28 cellular contexts compared by ENCODE assay signal in genomic region chr9:137134191-137134590, GRCh38. TPM values are rescaled to one million over a fixed set of nuclear protein-coding genes. Genes with fewer than 3 reads are reported as not detected.
DNase-seq lines count a peak whose midpoint lies in the region; ATAC-seq, FAIRE-seq and TF ChIP-seq lines count a peak whose summit lies in the region.
"Had no signal": no experiment of that assay in that cellular context is flagged by ENCODE, and none has a peak within 500 bp of the region (broad histone marks: within the 10 kb centered on the region; RNA-seq: fewer than 3 reads in every experiment).

No MANE protein-coding gene starts in this region.

- no peaks in the 10 kb centered on the region for H3K9me3 Mint-ChIP-seq in progenitor cell of endocrine pancreas (ENCODE audit: low read depth)
- H3K9me3 Mint-ChIP-seq: CD4-positive, alpha-beta T cell; HFFc6 had no signal

- H3K4me1 ChIP-seq in HCT116 (ENCODE audit: control insufficient read depth in 1 of 2, insufficient read depth in 2 of 2, low read length in 2 of 2): peaks cover 16 to 24% of the 10 kb centered on the region in 2 experiments
- peaks cover 0 to 52% of the 10 kb centered on the region in 2 experiments; a peak in 2 of 5 replicates for H3K4me1 ChIP-seq in K562 (replicated peaks in 1 of 2; ENCODE audit: control insufficient read depth in 2 of 2, insufficient read depth in 2 of 2, low read length in 2 of 2)
- H3K4me1 ChIP-seq in psoas muscle: no peaks in the 10 kb centered on the region
- H3K4me1 ChIP-seq: BE2C, HAP-1 had no signal

- DNase-seq in DMS53 (lab: John Stamatoyannopoulos, UW): peak; percentile 59
- DNase-seq in DMS53 treated with DMSO at 0.1 percent for 48 hours (lab: John Stamatoyannopoulos, UW; ENCODE audit: unreplicated experiment): no peak
- DNase-seq in HCT116 (ENCODE audit: low read depth, low spot score): no peak
- DNase-seq in HT1080 (ENCODE audit: low read depth): peak; percentile 47
- DNase-seq in K562 (ENCODE audit: extremely low read depth in 1 of 4, low spot score in 3 of 4): no peak
- DNase-seq in progenitor cell of endocrine pancreas (ENCODE audit: low spot score, unreplicated experiment): no peak
- no peak for DNase-seq in NCI-H446 treated with DMSO at 0.1 percent for 48 hours (lab: John Stamatoyannopoulos, UW)
- DNase-seq in psoas muscle: no peak
- DNase-seq: ACHN; AML-193; BE2C; CD4-positive, alpha-beta T cell; CD8-positive, alpha-beta memory T cell; DMS 273 treated with DMSO at 0.1 percent for 48 hours; DND-41; EL; GDM1; GOT3; HFFc6 had no signal

- ATAC-seq in HCT116 (no peak), K562 (no peak), psoas muscle (no peak)
- ATAC-seq: A549, GM12878 had no signal

- H3K36me3 Mint-ChIP-seq in progenitor cell of endocrine pancreas (ENCODE audit: insufficient read depth): no peaks in the 10 kb centered on the region

- H3K4me2 ChIP-seq in HCT116 (ENCODE audit: low read length) (peak overlapping the region; percentile 53), K562 (ENCODE audit: insufficient read depth, low read length) (no peak overlapping the region)
- H3K4me2 ChIP-seq: A549; BLaER1 treated with 17β-estradiol and CSF1 and Interleukin-3, amounts not matched to agents 10 nM and 100 nM had no signal

- H3K27ac ChIP-seq in HCT116 (ENCODE audit: low read depth, low read length) (no peak overlapping the region), K562 (ENCODE audit: extremely low read depth, low read depth, low read length) (no peak overlapping the region), psoas muscle (no peak overlapping the region)
- H3K27ac ChIP-seq: 22Rv1; A549; BLaER1 treated with 17β-estradiol and CSF1 and Interleukin-3, amounts not matched to agents 10 nM and 100 nM had no signal

- H3K9me3 ChIP-seq in HCT116 (ENCODE audit: control insufficient read depth in 1 of 2, insufficient read depth in 1 of 2, low read depth in 1 of 2, low read length in 2 of 2): no peaks in the 10 kb centered on the region
- no peaks in the 10 kb centered on the region for H3K9me3 ChIP-seq in K562 (replicated peaks; ENCODE audit: control insufficient read depth, insufficient read depth, low read depth, low read length)
- no peaks in the 10 kb centered on the region for H3K9me3 ChIP-seq in psoas muscle
- H3K9me3 ChIP-seq: A549, BE2C, HAP-1 had no signal

- intact Hi-C loops in HCT116 (cut with micrococcal nuclease) (no loop called here), K562 (cut with micrococcal nuclease) (no loop called here), psoas muscle (cut with DNase I) (no loop called here)

- TF ChIP-seq CTCF in HCT116 (IDR thresholded peaks at IDR 0.05 in 2 of 3, conservative IDR thresholded peaks at IDR 0.05 in 1 of 3; ENCODE audit: borderline replicate concordance in 1 of 3, insufficient read depth in 1 of 3, low read depth in 2 of 3, low read length in 2 of 3) (no peak), K562 (IDR thresholded peaks at IDR 0.05 in 2 of 3, conservative IDR thresholded peaks at IDR 0.05 in 1 of 3; ENCODE audit: insufficient read depth in 2 of 3, low read depth in 1 of 3, low read length in 3 of 3) (no peak), progenitor cell of endocrine pancreas (IDR thresholded peaks at IDR 0.05; ENCODE audit: unreplicated experiment) (no peak), psoas muscle (IDR thresholded peaks at IDR 0.05) (no peak)

- H3K4me3 Mint-ChIP-seq in progenitor cell of endocrine pancreas (ENCODE audit: low read depth): no peak overlapping the region
- H3K4me3 Mint-ChIP-seq: CD4-positive, alpha-beta T cell; CD8-positive, alpha-beta memory T cell; HFFc6 had no signal

- H3K9ac ChIP-seq in HCT116 (ENCODE audit: low read length): no peak overlapping the region
- H3K9ac ChIP-seq in K562 (ENCODE audit: insufficient read depth in 1 of 2, low read depth in 2 of 2, low read length in 2 of 2): no peak overlapping the region
- H3K9ac ChIP-seq: BLaER1 treated with 17β-estradiol and CSF1 and Interleukin-3, amounts not matched to agents 10 nM and 100 nM had no signal

- in situ Hi-C loops in K562 (cut with MboI): no loop called here

- peaks cover 47% of the 10 kb centered on the region for H3K27me3 Mint-ChIP-seq in progenitor cell of endocrine pancreas

- no peak for TF ChIP-seq POLR2A in HCT116 (IDR thresholded peaks at IDR 0.05; ENCODE audit: borderline replicate concordance, extremely low read depth, insufficient read depth, insufficient read length)
- TF ChIP-seq POLR2A in K562 (conservative IDR thresholded peaks at IDR 0.05): no peak

- H2AFZ ChIP-seq in HCT116 (ENCODE audit: low read depth, low read length, poor library complexity, severe bottlenecking) (no peak overlapping the region), K562 (ENCODE audit: low read depth, low read length) (no peak overlapping the region)

- TF ChIP-seq RAD21 in HCT116 (IDR thresholded peaks at IDR 0.05; ENCODE audit: low read depth) (no peak), K562 (CRISPR knock-in tag; conservative IDR thresholded peaks at IDR 0.05 in 1 of 2, IDR thresholded peaks at IDR 0.05 in 1 of 2) (no peak)

- H3K27me3 ChIP-seq in HCT116 (ENCODE audit: insufficient read depth, low read length): no peaks in the 10 kb centered on the region
- peaks cover 15 to 36% of the 10 kb centered on the region in 2 experiments; a peak in 4 of 5 replicates for H3K27me3 ChIP-seq in K562 (ENCODE audit: control insufficient read depth in 2 of 2, insufficient read depth in 2 of 2, low read length in 2 of 2)
- peaks cover 0 to 79% (median 30%) of the 10 kb centered on the region in 3 donors for H3K27me3 ChIP-seq in psoas muscle (ENCODE audit: insufficient read depth in 3 of 3, low read length in 2 of 3)

- RAD21 ChIA-PET in HCT116 (lab: Charles Lee; ENCODE audit: low non-redundant PET in 1 of 2, low total read pairs in 2 of 2, uncharacterized antibody in 2 of 2, unreplicated experiment in 2 of 2): no interaction called here

- H3K27ac Mint-ChIP-seq in progenitor cell of endocrine pancreas: no peak overlapping the region
- H3K27ac Mint-ChIP-seq: CD14-positive monocyte; CD4-positive, alpha-beta T cell; CD8-positive, alpha-beta memory T cell; HFFc6 had no signal

- no peaks in the 10 kb centered on the region for H3K9me1 ChIP-seq in K562 (ENCODE audit: control insufficient read depth, insufficient read depth, low read length)

- peaks cover 3% of the 10 kb centered on the region; the same call in 1 of the 2 replicates for H3K79me2 ChIP-seq in HCT116 (ENCODE audit: insufficient read depth, low read length)
- peaks cover 4% of the 10 kb centered on the region for H3K79me2 ChIP-seq in K562 (ENCODE audit: control insufficient read depth, insufficient read depth, low read length)

- 0% methylated on average over 4 of the region's 4 CpGs for WGBS in K562 (ENCODE audit: insufficient coverage, low coverage, missing lambda C conversion rate)
- WGBS in psoas muscle, 3 donors: 74 to 82% (median 79%) methylated on average over 4 of the region's 4 CpGs

- no peaks in the 10 kb centered on the region for H4K20me1 ChIP-seq in HCT116 (ENCODE audit: insufficient read depth)
- peaks cover 12% of the 10 kb centered on the region; the same call in 1 of the 2 replicates for H4K20me1 ChIP-seq in K562 (replicated peaks; ENCODE audit: control insufficient read depth, insufficient read depth, low read length)

- H3K4me3 ChIP-seq in HCT116 (replicated peaks in 1 of 2; ENCODE audit: low read depth in 1 of 2, low read length in 2 of 2): no peak overlapping the region
- H3K4me3 ChIP-seq in K562: no peak overlapping the region
- H3K4me3 ChIP-seq in psoas muscle: no peak overlapping the region
- H3K4me3 ChIP-seq: A549; BLaER1 treated with 17β-estradiol and CSF1 and Interleukin-3, amounts not matched to agents 10 nM and 100 nM; GM12878; HAP-1 had no signal

- no peak for FAIRE-seq in K562 (lab: Jason Lieb, UNC)
- FAIRE-seq: A549, D721Med, GM12878, GM18507, H54 had no signal

- CTCF ChIA-PET in HCT116 (lab: Charles Lee): no interaction called here
- CTCF ChIA-PET in K562 (lab: Yijun Ruan, JAX; ENCODE audit: low intra/inter-chr PET ratio): no interaction called here

- TF ChIP-seq EP300 in K562 (IDR thresholded peaks at IDR 0.05; ENCODE audit: low read length): no peak

- H3K36me3 ChIP-seq in HCT116 (ENCODE audit: control insufficient read depth in 1 of 2, insufficient read depth in 2 of 2, low read length in 2 of 2) (no peaks in the 10 kb centered on the region), K562 (ENCODE audit: control insufficient read depth, insufficient read depth, low read length) (no peaks in the 10 kb centered on the region), psoas muscle (ENCODE audit: insufficient read depth in 1 of 2, low read depth in 1 of 2) (no peaks in the 10 kb centered on the region)
- H3K36me3 ChIP-seq: BE2C; BLaER1 treated with 17β-estradiol and CSF1 and Interleukin-3, amounts not matched to agents 10 nM and 100 nM; HAP-1 had no signal

- H3K9me2 ChIP-seq in HCT116 (ENCODE audit: insufficient read depth): no peaks in the 10 kb centered on the region

- no TSS peak for BruUV-seq in HCT116 (replicated peaks; lab: Mats Ljungman, UMichigan)
- no TSS peak for BruUV-seq in K562 (replicated peaks; lab: Mats Ljungman, UMichigan)

- POLR2A ChIA-PET in HCT116 (lab: Charles Lee) (interaction anchor here (0.7 to 1.5 kb wide), 3 partner anchors 10 to 29 kb away, joined by 3 to 7 read pairs (median 5); no protein-coding TSS in a partner anchor), K562 (lab: Yijun Ruan, JAX) (no interaction called here)

- no peaks in the 10 kb centered on the region for H3K4me1 Mint-ChIP-seq in progenitor cell of endocrine pancreas (ENCODE audit: low read depth)

RNA-seq across cellular contexts. Expression of gene GRIN1, which starts 4.8 kb away (rescaled TPM):
- total RNA-seq in HCT116 (2021; ENCODE audit: unreplicated experiment) (23.1 TPM), K562 (2014; rRNA removed) (not detected in 2 replicates), K562 (2014; rRNA removed; fragmentation: Illumina TruSeq; extraction: Trizol) (not detected in 2 replicates), K562 (2015; rRNA removed; fragmentation: Illumina TruSeq; extraction: Trizol) (not detected in 2 replicates), K562 (2021) (0.35 and 0.36 TPM in 2 replicates), progenitor cell of endocrine pancreas (0.07 and 0.77 TPM in 2 replicates), psoas muscle (not detected)
- polyA plus RNA-seq in HCT116 (2012): 8.6 and 12.5 TPM in 2 replicates
- total RNA-seq in HT1080 (2014; rRNA removed; shearing (Covaris generic)): not detected in 2 replicates
- polyA plus RNA-seq in HT1080 (2015; cell fraction: cytosol; rRNA removed): 0.06 TPM in 1 of 2 replicates, not detected in the other
- polyA plus RNA-seq in HT1080 (2015; cell fraction: nucleus; rRNA removed): not detected in 2 replicates
- 0.25 and 3.0 TPM in 2 replicates for total RNA-seq in K562 (2011; cell fraction: chromatin; rRNA removed; ENCODE audit: low replicate concordance)
- total RNA-seq in K562 (2011; cell fraction: nucleolus; rRNA removed): 0.67 and 3.3 TPM in 2 replicates
- total RNA-seq in K562 (2011; cell fraction: nucleoplasm; rRNA removed): 0.53 and 1.2 TPM in 2 replicates
- polyA plus RNA-seq in K562 (2011; rRNA removed) (0.03 and 0.04 TPM in 2 replicates), K562 (2014; fragmentation: Illumina TruSeq; extraction: Trizol) (0.08 TPM in 1 of 2 replicates, not detected in the other), K562 (2014; fragmentation: Nextera tagmentation; extraction: Ambion mirVana) (not detected), K562 (2014; rRNA removed) (0.08 and 0.16 TPM in 2 replicates), psoas muscle (under 1 TPM in 1 of 3 donors, not detected in 2; 0.06 TPM)
- polyA plus RNA-seq in K562 (2011; cell fraction: cytosol; rRNA removed): 0.04 and 0.07 TPM in 2 replicates
- 0.34 and 0.67 TPM in 2 replicates for polyA plus RNA-seq in K562 (2011; cell fraction: nucleus; rRNA removed)
- polyA plus RNA-seq in K562 (2012): 0.35 and 0.38 TPM in 2 replicates
- polyA minus RNA-seq in K562 (2011; rRNA and poly(A)+ RNA removed): not detected in 2 replicates
- polyA minus RNA-seq in K562 (2011; cell fraction: cytosol; rRNA and poly(A)+ RNA removed): not detected in 2 replicates
- 0.13 and 0.56 TPM in 2 replicates for polyA minus RNA-seq in K562 (2011; cell fraction: nucleus; rRNA and poly(A)+ RNA removed)
- total RNA-seq: CD4-positive, alpha-beta T cell; CD8-positive, alpha-beta memory T cell had no signal
- polyA plus RNA-seq: CD14-positive monocyte; CD8-positive, alpha-beta memory T cell had no signal

RNA-seq across cellular contexts. Expression of gene DPP7, which starts 19.7 kb away (rescaled TPM):
- total RNA-seq in HCT116 (2021; ENCODE audit: unreplicated experiment) (291 TPM), K562 (2014; rRNA removed) (231 and 272 TPM in 2 replicates), K562 (2014; rRNA removed; fragmentation: Illumina TruSeq; extraction: Trizol) (11.3 and 24.9 TPM in 2 replicates), K562 (2015; rRNA removed; fragmentation: Illumina TruSeq; extraction: Trizol) (140 and 141 TPM in 2 replicates), K562 (2021) (311 and 322 TPM in 2 replicates), progenitor cell of endocrine pancreas (39.2 and 48.5 TPM in 2 replicates), psoas muscle (10 to 100 TPM; 43.2 to 75.3 (median 67.5) TPM)
- 302 and 326 TPM in 2 replicates for polyA plus RNA-seq in HCT116 (2012)
- total RNA-seq in HT1080 (2014; rRNA removed; shearing (Covaris generic)): 43.8 and 45.5 TPM in 2 replicates
- 60.6 and 61.9 TPM in 2 replicates for polyA plus RNA-seq in HT1080 (2015; cell fraction: cytosol; rRNA removed)
- 299 and 327 TPM in 2 replicates for polyA plus RNA-seq in HT1080 (2015; cell fraction: nucleus; rRNA removed)
- total RNA-seq in K562 (2011; cell fraction: chromatin; rRNA removed; ENCODE audit: low replicate concordance): 175 and 615 TPM in 2 replicates
- 837 and 852 TPM in 2 replicates for total RNA-seq in K562 (2011; cell fraction: nucleolus; rRNA removed)
- total RNA-seq in K562 (2011; cell fraction: nucleoplasm; rRNA removed): 311 and 347 TPM in 2 replicates
- polyA plus RNA-seq in K562 (2011; rRNA removed) (132 and 158 TPM in 2 replicates), K562 (2014; fragmentation: Illumina TruSeq; extraction: Trizol) (48.4 and 105 TPM in 2 replicates), K562 (2014; fragmentation: Nextera tagmentation; extraction: Ambion mirVana) (1 to 10 TPM in 1 of 2 experiments, under 1 TPM in 1; 0.99 to 4.1 TPM), K562 (2014; rRNA removed) (352 and 365 TPM in 2 replicates), psoas muscle (10 to 100 TPM; 34.8 to 67.7 (median 61.3) TPM)
- 141 and 377 TPM in 2 replicates for polyA plus RNA-seq in K562 (2011; cell fraction: cytosol; rRNA removed)
- 1,627 and 2,902 TPM in 2 replicates for polyA plus RNA-seq in K562 (2011; cell fraction: nucleus; rRNA removed)
- polyA plus RNA-seq in K562 (2012): 245 and 282 TPM in 2 replicates
- polyA minus RNA-seq in K562 (2011; rRNA and poly(A)+ RNA removed): 9.4 and 25.8 TPM in 2 replicates
- polyA minus RNA-seq in K562 (2011; cell fraction: cytosol; rRNA and poly(A)+ RNA removed): 61.7 and 63.0 TPM in 2 replicates
- polyA minus RNA-seq in K562 (2011; cell fraction: nucleus; rRNA and poly(A)+ RNA removed): 112 and 134 TPM in 2 replicates

RNA-seq across cellular contexts. Expression of gene LRRC26, which starts 35.7 kb away (rescaled TPM):
- total RNA-seq in HCT116 (2021; ENCODE audit: unreplicated experiment): 2.4 TPM
- polyA plus RNA-seq in HCT116 (2012): 2.1 and 2.9 TPM in 2 replicates
- total RNA-seq in HT1080 (2014; rRNA removed; shearing (Covaris generic)): not detected in 2 replicates
- polyA plus RNA-seq in HT1080 (2015; cell fraction: cytosol; rRNA removed): not detected in 2 replicates
- not detected in 2 replicates for polyA plus RNA-seq in HT1080 (2015; cell fraction: nucleus; rRNA removed)
- not detected in 2 replicates for total RNA-seq in K562 (2011; cell fraction: chromatin; rRNA removed; ENCODE audit: low replicate concordance)
- total RNA-seq in K562 (2011; cell fraction: nucleolus; rRNA removed): not detected in 2 replicates
- not detected in 2 replicates for total RNA-seq in K562 (2011; cell fraction: nucleoplasm; rRNA removed)
- not detected in 2 replicates for total RNA-seq in K562 (2014; rRNA removed)
- total RNA-seq in K562 (2014; rRNA removed; fragmentation: Illumina TruSeq; extraction: Trizol): not detected in 2 replicates
- not detected in 2 replicates for total RNA-seq in K562 (2015; rRNA removed; fragmentation: Illumina TruSeq; extraction: Trizol)
- total RNA-seq in K562 (2021): not detected in 2 replicates
- polyA plus RNA-seq in K562 (2011; rRNA removed): not detected in 2 replicates
- polyA plus RNA-seq in K562 (2011; cell fraction: cytosol; rRNA removed): 0.06 TPM in 1 of 2 replicates, not detected in the other
- polyA plus RNA-seq in K562 (2011; cell fraction: nucleus; rRNA removed): not detected in 2 replicates
- polyA plus RNA-seq in K562 (2012): not detected in 2 replicates
- not detected in 2 replicates for polyA plus RNA-seq in K562 (2014; fragmentation: Illumina TruSeq; extraction: Trizol)
- polyA plus RNA-seq in K562 (2014; fragmentation: Nextera tagmentation; extraction: Ambion mirVana): not detected
- not detected in 2 replicates for polyA plus RNA-seq in K562 (2014; rRNA removed)
- polyA minus RNA-seq in K562 (2011; rRNA and poly(A)+ RNA removed): not detected in 2 replicates
- polyA minus RNA-seq in K562 (2011; cell fraction: cytosol; rRNA and poly(A)+ RNA removed): not detected in 2 replicates
- polyA minus RNA-seq in K562 (2011; cell fraction: nucleus; rRNA and poly(A)+ RNA removed): not detected in 2 replicates
- 0.89 and 1.00 TPM in 2 replicates for total RNA-seq in progenitor cell of endocrine pancreas
- not detected for total RNA-seq in psoas muscle
- polyA plus RNA-seq in psoas muscle: not detected
- total RNA-seq: CD4-positive, alpha-beta T cell; CD8-positive, alpha-beta memory T cell; HFFc6 had no signal
- polyA plus RNA-seq: CD14-positive monocyte; CD8-positive, alpha-beta memory T cell had no signal

RNA-seq across cellular contexts. Expression of gene TMEM210, which starts 37.7 kb away (rescaled TPM):
- not detected for total RNA-seq in HCT116 (2021; ENCODE audit: unreplicated experiment)
- not detected in 2 replicates for polyA plus RNA-seq in HCT116 (2012)
- not detected in 2 replicates for total RNA-seq in HT1080 (2014; rRNA removed; shearing (Covaris generic))
- not detected in 2 replicates for polyA plus RNA-seq in HT1080 (2015; cell fraction: cytosol; rRNA removed)
- not detected in 2 replicates for polyA plus RNA-seq in HT1080 (2015; cell fraction: nucleus; rRNA removed)
- not detected in 2 replicates for total RNA-seq in K562 (2011; cell fraction: chromatin; rRNA removed; ENCODE audit: low replicate concordance)
- not detected in 2 replicates for total RNA-seq in K562 (2011; cell fraction: nucleolus; rRNA removed)
- not detected in 2 replicates for total RNA-seq in K562 (2011; cell fraction: nucleoplasm; rRNA removed)
- not detected in 2 replicates for total RNA-seq in K562 (2014; rRNA removed)
- total RNA-seq in K562 (2014; rRNA removed; fragmentation: Illumina TruSeq; extraction: Trizol): not detected in 2 replicates
- not detected in 2 replicates for total RNA-seq in K562 (2015; rRNA removed; fragmentation: Illumina TruSeq; extraction: Trizol)
- total RNA-seq in K562 (2021): not detected in 2 replicates
- not detected in 2 replicates for polyA plus RNA-seq in K562 (2011; rRNA removed)
- not detected in 2 replicates for polyA plus RNA-seq in K562 (2011; cell fraction: cytosol; rRNA removed)
- polyA plus RNA-seq in K562 (2011; cell fraction: nucleus; rRNA removed): not detected in 2 replicates
- not detected in 2 replicates for polyA plus RNA-seq in K562 (2012)
- not detected in 2 replicates for polyA plus RNA-seq in K562 (2014; fragmentation: Illumina TruSeq; extraction: Trizol)
- not detected for polyA plus RNA-seq in K562 (2014; fragmentation: Nextera tagmentation; extraction: Ambion mirVana)
- not detected in 2 replicates for polyA plus RNA-seq in K562 (2014; rRNA removed)
- not detected in 2 replicates for polyA minus RNA-seq in K562 (2011; rRNA and poly(A)+ RNA removed)
- polyA minus RNA-seq in K562 (2011; cell fraction: cytosol; rRNA and poly(A)+ RNA removed): not detected in 2 replicates
- not detected in 2 replicates for polyA minus RNA-seq in K562 (2011; cell fraction: nucleus; rRNA and poly(A)+ RNA removed)
- not detected in 2 replicates for total RNA-seq in progenitor cell of endocrine pancreas
- not detected for total RNA-seq in psoas muscle
- not detected for polyA plus RNA-seq in psoas muscle
- total RNA-seq: CD4-positive, alpha-beta T cell; CD8-positive, alpha-beta memory T cell; GM12878; HFFc6 had no signal
- polyA plus RNA-seq: A549; CD14-positive monocyte; CD8-positive, alpha-beta memory T cell; GM12878 had no signal

RNA-seq across cellular contexts. Expression of gene MAN1B1, which starts 47.4 kb away (rescaled TPM):
- total RNA-seq in HCT116 (2021; ENCODE audit: unreplicated experiment) (50.9 TPM), K562 (2014; rRNA removed) (30.1 and 35.1 TPM in 2 replicates), K562 (2014; rRNA removed; fragmentation: Illumina TruSeq; extraction: Trizol) (14.4 and 14.8 TPM in 2 replicates), K562 (2015; rRNA removed; fragmentation: Illumina TruSeq; extraction: Trizol) (21.0 and 21.6 TPM in 2 replicates), K562 (2021) (33.9 and 36.6 TPM in 2 replicates), progenitor cell of endocrine pancreas (56.1 and 57.7 TPM in 2 replicates), psoas muscle (10 to 100 TPM; 13.5 to 18.1 (median 14.4) TPM)
- 53.6 and 53.7 TPM in 2 replicates for polyA plus RNA-seq in HCT116 (2012)
- total RNA-seq in HT1080 (2014; rRNA removed; shearing (Covaris generic)): 56.1 and 59.3 TPM in 2 replicates
- polyA plus RNA-seq in HT1080 (2015; cell fraction: cytosol; rRNA removed): 57.4 and 60.1 TPM in 2 replicates
- polyA plus RNA-seq in HT1080 (2015; cell fraction: nucleus; rRNA removed): 130 and 143 TPM in 2 replicates
- 158 and 355 TPM in 2 replicates for total RNA-seq in K562 (2011; cell fraction: chromatin; rRNA removed; ENCODE audit: low replicate concordance)
- total RNA-seq in K562 (2011; cell fraction: nucleolus; rRNA removed): 181 and 194 TPM in 2 replicates
- 119 and 136 TPM in 2 replicates for total RNA-seq in K562 (2011; cell fraction: nucleoplasm; rRNA removed)
- polyA plus RNA-seq in K562 (2011; rRNA removed) (27.3 and 40.1 TPM in 2 replicates), K562 (2014; fragmentation: Illumina TruSeq; extraction: Trizol) (23.8 and 31.3 TPM in 2 replicates), K562 (2014; fragmentation: Nextera tagmentation; extraction: Ambion mirVana) (under 1 TPM; 0.55 to 0.89 TPM), K562 (2014; rRNA removed) (29.6 and 33.6 TPM in 2 replicates), psoas muscle (10 to 100 TPM; 13.1 to 24.4 (median 21.8) TPM)
- polyA plus RNA-seq in K562 (2011; cell fraction: cytosol; rRNA removed): 33.0 and 35.1 TPM in 2 replicates
- 128 and 134 TPM in 2 replicates for polyA plus RNA-seq in K562 (2011; cell fraction: nucleus; rRNA removed)
- 25.3 and 58.7 TPM in 2 replicates for polyA plus RNA-seq in K562 (2012)
- 32.0 and 36.7 TPM in 2 replicates for polyA minus RNA-seq in K562 (2011; rRNA and poly(A)+ RNA removed)
- 17.1 and 24.8 TPM in 2 replicates for polyA minus RNA-seq in K562 (2011; cell fraction: cytosol; rRNA and poly(A)+ RNA removed)
- polyA minus RNA-seq in K562 (2011; cell fraction: nucleus; rRNA and poly(A)+ RNA removed): 38.5 and 64.6 TPM in 2 replicates

Comparison
In these comparisons a context has a peak if more than half of its experiments do, and no peak if none do; other contexts are left out.
1. DNase-seq: peak in DMS53 (single experiment) and HT1080 (single experiment); none in DMS53 treated with DMSO at 0.1 percent for 48 hours (single experiment), HCT116 (single experiment), K562 (0 of 4), progenitor cell of endocrine pancreas (single experiment), NCI-H446 treated with DMSO at 0.1 percent for 48 hours (single experiment) and psoas muscle (0 of 2).